ENCODE assay signal across 11 cellular contexts in the genomic region with DNA sequence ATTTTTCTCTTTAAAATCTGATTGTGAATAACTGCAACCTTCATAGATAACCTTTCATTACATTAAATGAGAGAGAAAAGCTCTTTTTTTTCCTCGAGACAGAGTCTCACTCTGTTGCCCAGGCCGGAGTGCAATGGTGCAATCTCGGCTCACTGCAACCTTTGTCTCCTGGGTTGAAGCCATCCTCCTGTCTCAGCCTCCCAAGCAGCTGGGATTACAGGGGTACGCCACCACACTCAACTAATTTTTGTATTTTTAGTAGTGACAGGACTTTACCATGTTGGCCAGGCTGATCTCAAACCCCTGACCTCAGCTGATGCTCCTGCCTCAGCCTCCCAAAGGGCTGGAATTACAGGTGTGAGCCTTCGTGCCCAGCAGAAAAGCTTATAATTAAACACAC.
"Had no signal": no experiment of that assay in that cellular context is flagged by ENCODE, and none has a peak within 500 bp of the region (broad histone marks: within the 10 kb centered on the region; RNA-seq: fewer than 3 reads in every experiment).

No MANE protein-coding gene starts in this region.

- H3K4me3 ChIP-seq: GM23248, GM23338, HAP-1 had no signal

- H3K9ac ChIP-seq: GM23248 had no signal

- H2AFZ ChIP-seq: GM23248, GM23338 had no signal

- FAIRE-seq: H1, H54 had no signal

- H3K9me3 ChIP-seq: HAP-1 had no signal

- ATAC-seq: GM23338, HCT116 had no signal

- H3K36me3 ChIP-seq: HAP-1 had no signal

- H3K4me1 ChIP-seq: HAP-1 had no signal

- DNase-seq: GM23248, GOT3, H7, H9, HCEC 1CT, HFFc6 had no signal

- H3K4me2 ChIP-seq: GM23338 had no signal

- H3K27ac ChIP-seq: GM23248 had no signal
